8 cellular contexts compared by ENCODE assay signal in the genomic region with DNA sequence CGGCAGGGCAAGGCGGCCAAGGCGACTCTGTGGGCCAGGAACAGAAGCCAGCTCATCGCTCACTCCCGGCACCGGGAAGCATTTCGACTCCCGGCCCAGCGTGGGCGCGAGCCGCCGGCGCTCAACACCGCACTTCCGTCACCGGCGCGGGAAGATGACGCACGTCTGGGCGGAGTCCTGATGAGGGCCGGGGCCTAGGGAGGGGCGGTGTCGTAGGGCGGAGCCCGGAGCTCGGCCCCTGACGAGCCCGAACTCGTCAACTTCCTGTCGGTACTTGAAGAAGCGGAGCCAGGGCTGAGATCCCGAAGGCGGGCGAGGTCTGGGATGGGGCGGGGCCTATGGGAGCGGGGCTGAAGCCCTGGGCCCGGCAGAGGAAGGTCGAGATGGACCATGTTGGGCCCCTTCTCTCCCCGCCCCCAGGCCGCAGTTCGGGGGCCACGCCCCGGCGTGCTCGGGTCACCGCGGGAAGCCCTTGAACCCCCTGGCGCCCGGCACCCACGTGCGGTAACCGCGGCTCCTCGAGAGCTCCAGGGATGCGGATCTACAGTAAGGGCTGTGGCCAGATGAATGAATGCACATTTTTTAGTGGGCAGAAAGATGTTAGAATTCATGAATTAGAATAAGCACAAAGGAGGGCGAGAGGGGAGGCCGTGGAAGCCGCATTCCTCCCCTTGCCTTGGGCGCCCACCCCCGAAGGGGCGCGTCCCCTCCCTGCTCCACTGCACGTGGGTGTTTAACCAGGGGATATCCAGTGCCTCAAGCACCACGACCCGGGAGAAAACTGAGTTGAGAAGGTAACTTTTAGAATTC.
DNase-seq lines count a peak whose midpoint lies in the region; ATAC-seq and FAIRE-seq lines count a peak whose summit lies in the region.

A gene with protein sequence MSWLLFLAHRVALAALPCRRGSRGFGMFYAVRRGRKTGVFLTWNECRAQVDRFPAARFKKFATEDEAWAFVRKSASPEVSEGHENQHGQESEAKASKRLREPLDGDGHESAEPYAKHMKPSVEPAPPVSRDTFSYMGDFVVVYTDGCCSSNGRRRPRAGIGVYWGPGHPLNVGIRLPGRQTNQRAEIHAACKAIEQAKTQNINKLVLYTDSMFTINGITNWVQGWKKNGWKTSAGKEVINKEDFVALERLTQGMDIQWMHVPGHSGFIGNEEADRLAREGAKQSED (minus strand): TSS at position 129 of the 810 bp plus-strand sequence. CDS start 73 bp downstream, at position 56.

- peak; percentile 95 for FAIRE-seq in HTR-8/SVneo (lab: Jason Lieb, UNC)

- H3K9me3 Mint-ChIP-seq in effector memory CD8-positive, alpha-beta T cell = no peaks in the 10 kb centered on the region

- peaks cover 40% of the 10 kb centered on the region for H3K36me3 Mint-ChIP-seq in effector memory CD8-positive, alpha-beta T cell (ENCODE audit: insufficient read depth)

- peak; percentile 96 for ATAC-seq in GM21367 (IDR thresholded peaks at IDR 0.05; ENCODE audit: unreplicated experiment)
- peak; percentile 93 for ATAC-seq in effector memory CD8-positive, alpha-beta T cell (replicated peaks)

- H3K4me1 Mint-ChIP-seq in effector memory CD8-positive, alpha-beta T cell (ENCODE audit: low read depth in 2 of 2) = peaks cover 3 to 15% of the 10 kb centered on the region in 2 donors

- H3K27ac Mint-ChIP-seq in effector memory CD8-positive, alpha-beta T cell = peak within 1 kb of the TSS; percentile 96 to 98

- H3K27me3 Mint-ChIP-seq in effector memory CD8-positive, alpha-beta T cell = no peaks in the 10 kb centered on the region

- DNase-seq in COLO829 (ENCODE audit: low spot score) (peak; percentile 100), HTR-8/SVneo (ENCODE audit: insufficient read length, low spot score) (peak; percentile 99), NOMO-1 treated with dmso at 0.1 percent for 144 hours (lab: John Stamatoyannopoulos, UW; ENCODE audit: unreplicated experiment) (peak; percentile 98), medulla oblongata (ENCODE audit: extremely low spot score) (peak; percentile 98)
- DNase-seq in activated CD8-positive, alpha-beta memory T cell treated with anti-CD3 and anti-CD28 coated beads for 48 hours (ENCODE audit: low read depth in 2 of 3, low spot score in 2 of 3) = peak; percentile 98 to 99 (median 99)
- DNase-seq in effector memory CD8-positive, alpha-beta T cell = peak; percentile 99 to 100 (median 99)
- peak; percentile 97 for DNase-seq in stimulated activated CD8-positive, alpha-beta memory T cell treated with anti-CD3 and anti-CD28 coated beads, Interleukin-12 subunit alpha, Interleukin-12 subunit beta, amount 100 ng/mL, for 1 hour (ENCODE audit: low read depth)

- H3K4me3 Mint-ChIP-seq in effector memory CD8-positive, alpha-beta T cell = peak within 1 kb of the TSS; percentile 87 to 92

Comparison
In these comparisons a context has a peak if more than half of its experiments do, and no peak if none do; other contexts are left out.
1. Peak in every context shown above with its lines: DNase-seq and ATAC-seq.